Comparison of ENCODE assay signal across 1 cellular context in the genomic region with DNA sequence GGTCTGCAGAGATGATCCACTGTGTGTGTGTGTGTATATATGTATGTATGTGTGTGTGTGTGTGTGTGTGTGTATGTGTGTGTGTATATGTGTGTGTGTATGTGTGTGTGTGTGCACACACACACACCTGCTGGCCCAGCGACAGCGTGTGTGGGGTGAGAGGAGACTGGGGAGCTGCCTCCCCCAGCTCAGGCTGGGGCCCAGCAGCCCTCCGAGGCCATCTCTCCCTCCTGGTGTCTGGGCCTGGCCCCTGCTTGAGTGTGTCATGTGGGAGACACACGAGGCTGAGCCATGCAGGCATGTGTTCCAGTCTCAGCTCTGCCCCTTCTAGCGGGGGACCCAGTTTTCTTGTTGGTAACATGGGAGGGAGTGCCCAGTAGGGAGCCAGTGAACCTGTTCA.
TF ChIP-seq lines count a peak whose summit lies in the region.

No MANE protein-coding gene starts in this region.

TF ChIP-seq in K562, 482 proteins besides CTCF, POLR2A, EP300 and RAD21:
- TF ChIP-seq MGA (IDR thresholded peaks at IDR 0.05): peak; percentile 33; the same call in 1 of the 2 replicates
- no peak for TF ChIP-seq BMI1 (IDR thresholded peaks at IDR 0.05; ENCODE audit: low read length)
- TF ChIP-seq MCM3 (IDR thresholded peaks at IDR 0.05): peak; percentile 88
- no peak for TF ChIP-seq TCF7L2 (IDR thresholded peaks at IDR 0.05; ENCODE audit: low read depth, low read length)
- no peak for TF ChIP-seq ZBTB33 (CRISPR knock-in tag; IDR thresholded peaks at IDR 0.05)
- peak; percentile 28; the same call in 1 of the 2 replicates for TF ChIP-seq ZFX (CRISPR knock-in tag; IDR thresholded peaks at IDR 0.05)
- 0 out of 2 replicates have a peak, but pooled peaks have one; percentile 11 for TF ChIP-seq POLR2G (IDR thresholded peaks at IDR 0.05; ENCODE audit: low read depth, low read length)
